ENCODE assay signal across 9 cellular contexts in genomic region chr1:39407889-39408640, GRCh38.
DNase-seq lines count a peak whose midpoint lies in the region; ATAC-seq, FAIRE-seq and TF ChIP-seq lines count a peak whose summit lies in the region.
"Had no signal": no experiment of that assay in that cellular context is flagged by ENCODE, and none has a peak within 500 bp of the region (broad histone marks: within the 10 kb centered on the region; RNA-seq: fewer than 3 reads in every experiment).

No MANE protein-coding gene starts in this region.

- no peak for FAIRE-seq in astrocyte (lab: Jason Lieb, UNC)
- FAIRE-seq: TTC549 had no signal

- peaks cover 9% of the 10 kb centered on the region for H4K20me1 ChIP-seq in DOHH2 (ENCODE audit: control insufficient read depth, insufficient read depth, low read depth, low read length)
- no peaks in the 10 kb centered on the region for H4K20me1 ChIP-seq in KMS-11 (ENCODE audit: insufficient read depth)
- peaks cover 38% of the 10 kb centered on the region for H4K20me1 ChIP-seq in astrocyte (ENCODE audit: insufficient read depth, low read length)

- intact Hi-C loops in lower lobe of right lung (cut with DNase I) (no loop called here), transverse colon (cut with DNase I; ENCODE audit: low total_unique reads) (no loop called here)

- peaks cover 4% of the 10 kb centered on the region; the same call in 1 of the 2 replicates for H3F3A ChIP-seq in DOHH2 (ENCODE audit: control insufficient read depth, insufficient read depth)

- no peak for ATAC-seq in lower lobe of right lung

- no peaks in the 10 kb centered on the region for H3K9me3 Mint-ChIP-seq in astrocyte (ENCODE audit: unreplicated experiment)

- H3K9ac ChIP-seq in KMS-11 = peak overlapping the region; percentile 37; the same call in 1 of the 2 replicates
- peak overlapping the region; percentile 86 for H3K9ac ChIP-seq in astrocyte (ENCODE audit: low read length)

- in situ Hi-C loops in transverse colon (cut with MboI; ENCODE audit: low pct_ligation_motif_present in 1 of 4, low pct_unique_long_range_greater_than_20kb in 1 of 4, low sequenced_read_pairs in 3 of 4) = no loop called here

- H3K27me3 ChIP-seq in DOHH2 (ENCODE audit: control insufficient read depth, low read length) = no peaks in the 10 kb centered on the region; the same call in 1 of the 2 replicates
- no peaks in the 10 kb centered on the region for H3K27me3 ChIP-seq in KMS-11 (ENCODE audit: insufficient read depth, low read depth)
- no peaks in the 10 kb centered on the region for H3K27me3 ChIP-seq in astrocyte (ENCODE audit: insufficient read depth, low read length)
- H3K27me3 ChIP-seq in lower lobe of right lung (ENCODE audit: low read depth) = no peaks in the 10 kb centered on the region
- no peaks in the 10 kb centered on the region for H3K27me3 ChIP-seq in transverse colon

- TF ChIP-seq EP300 in transverse colon (IDR thresholded peaks at IDR 0.05; ENCODE audit: low read depth) = no peak

- peak; percentile 10 for TF ChIP-seq POLR2A in transverse colon (IDR thresholded peaks at IDR 0.05)

- TF ChIP-seq CTCF in DOHH2 (IDR thresholded peaks at IDR 0.05; ENCODE audit: low read depth, low read length, poor library complexity, severe bottlenecking) (no peak), KMS-11 (conservative IDR thresholded peaks at IDR 0.05; ENCODE audit: low read depth, low read length) (no peak), astrocyte (IDR thresholded peaks at IDR 0.05; ENCODE audit: insufficient read depth, low read depth, low read length) (peak; percentile 6), lower lobe of right lung (IDR thresholded peaks at IDR 0.05) (no peak), transverse colon (IDR thresholded peaks at IDR 0.05) (peak in 2 of 5 experiments; percentile 23 to 41)

- H3K4me3 Mint-ChIP-seq in astrocyte (ENCODE audit: unreplicated experiment) = peak overlapping the region; percentile 89

- H2AFZ ChIP-seq in KMS-11 (ENCODE audit: low read depth) (peak overlapping the region; percentile 63; the same call in 1 of the 2 replicates), astrocyte (ENCODE audit: low read depth, low read length) (no peak overlapping the region)

- H3K4me1 Mint-ChIP-seq in astrocyte (ENCODE audit: low read depth, unreplicated experiment) = peaks cover 62% of the 10 kb centered on the region

- H3K9me2 ChIP-seq in DOHH2 (replicated peaks; ENCODE audit: control insufficient read depth, low read length) = no peaks in the 10 kb centered on the region

- H3K4me2 ChIP-seq in DOHH2 (ENCODE audit: low read length) (peak overlapping the region; percentile 70), KMS-11 (peak overlapping the region; percentile 82), astrocyte (ENCODE audit: low read length) (peak overlapping the region; percentile 85)

- no peak overlapping the region for H3K27ac ChIP-seq in DOHH2 (ENCODE audit: low read depth, low read length)
- peak overlapping the region; percentile 26; the same call in 1 of the 2 replicates for H3K27ac ChIP-seq in KMS-11
- peak overlapping the region; percentile 90 for H3K27ac ChIP-seq in astrocyte (ENCODE audit: low read depth, low read length)
- H3K27ac ChIP-seq in lower lobe of right lung = peak overlapping the region; percentile 92
- H3K27ac ChIP-seq in transverse colon = peak overlapping the region; percentile 80 to 97 (median 90)

- H3K4me3 ChIP-seq in DOHH2 (ENCODE audit: low read length) (peak overlapping the region; percentile 81), KMS-11 (IDR thresholded peaks at IDR 0.05; ENCODE audit: insufficient read depth, low read depth, low read length) (peak overlapping the region; percentile 79), astrocyte (ENCODE audit: insufficient read depth, low read depth, low read length) (peak overlapping the region; percentile 66), lower lobe of right lung (peak overlapping the region; percentile 80), transverse colon (peak overlapping the region; percentile 20 to 81 (median 66))

- H3K4me1 ChIP-seq in DOHH2 (ENCODE audit: control insufficient read depth, low read length) = peaks cover 29% of the 10 kb centered on the region
- H3K4me1 ChIP-seq in KMS-11 (ENCODE audit: low read depth, poor library complexity, severe bottlenecking) = peaks cover 38% of the 10 kb centered on the region
- peaks cover 74% of the 10 kb centered on the region for H3K4me1 ChIP-seq in astrocyte (ENCODE audit: insufficient read depth, low read length)
- H3K4me1 ChIP-seq in lower lobe of right lung = peaks cover 84% of the 10 kb centered on the region
- peaks cover 22 to 69% (median 43%) of the 10 kb centered on the region in 4 donors for H3K4me1 ChIP-seq in transverse colon

- H3K9me3 ChIP-seq in DOHH2 (ENCODE audit: control insufficient read depth, insufficient read depth, low read length) (no peaks in the 10 kb centered on the region), astrocyte (ENCODE audit: insufficient read depth, low read depth, low read length) (no peaks in the 10 kb centered on the region), lower lobe of right lung (no peaks in the 10 kb centered on the region), transverse colon (no peaks in the 10 kb centered on the region)

- DNase-seq in astrocyte (ENCODE audit: low read depth) = no peak
- DNase-seq in lower lobe of right lung = no peak
- peak; percentile 27 for DNase-seq in transverse colon
- DNase-seq in middle frontal gyrus (ENCODE audit: extremely low spot score, low spot score) = no peak
- no peak for DNase-seq in NCI-H446 (lab: John Stamatoyannopoulos, UW)
- DNase-seq in HPDE6-E6E7 (ENCODE audit: extremely low spot score) = no peak

- H3K36me3 ChIP-seq in DOHH2 (ENCODE audit: control insufficient read depth, low read length) (no peaks in the 10 kb centered on the region; the same call in 1 of the 2 replicates), KMS-11 (ENCODE audit: insufficient read depth) (no peaks in the 10 kb centered on the region), astrocyte (ENCODE audit: insufficient read depth, low read length) (peaks cover 7% of the 10 kb centered on the region), lower lobe of right lung (no peaks in the 10 kb centered on the region), transverse colon (no peaks in the 10 kb centered on the region)

- peak overlapping the region; percentile 98 for H3K27ac Mint-ChIP-seq in astrocyte (ENCODE audit: unreplicated experiment)

- H3K79me2 ChIP-seq in DOHH2 (ENCODE audit: control insufficient read depth, low read length) (peaks cover 3% of the 10 kb centered on the region; the same call in 1 of the 2 replicates), KMS-11 (ENCODE audit: insufficient read depth, low read depth) (0 out of 2 replicates have a peak, but pooled peaks cover 4% of the 10 kb centered on the region), astrocyte (ENCODE audit: insufficient read depth, low read length) (peaks cover 86% of the 10 kb centered on the region)

- no peaks in the 10 kb centered on the region for H3K27me3 Mint-ChIP-seq in astrocyte (ENCODE audit: low read depth, unreplicated experiment)

- 3 to 18% methylated on average over 5 to 17 of the region's 38 CpGs for WGBS in transverse colon (ENCODE audit: low coverage in 1 of 2), 2 donors

- H3K36me3 Mint-ChIP-seq in astrocyte (ENCODE audit: low read depth, unreplicated experiment) = peaks cover 5% of the 10 kb centered on the region
